32 cellular contexts compared by ENCODE assay signal in genomic region chr10:78553792-78554191, GRCh38.
"Had no signal": no experiment of that assay in that cellular context is flagged by ENCODE, and none has a peak within 500 bp of the region (broad histone marks: within the 10 kb centered on the region; RNA-seq: fewer than 3 reads in every experiment).

No MANE protein-coding gene starts in this region.

- DNase-seq: activated CD4-positive, alpha-beta memory T cell treated with anti-CD3 and anti-CD28 coated beads, Interleukin-2, amount 10 ng/mL, durations not matched to agents 7 days and 5 days; activated CD4-positive, alpha-beta T cell treated with anti-CD3 and anti-CD28 coated beads for 1 hour; activated CD4-positive, alpha-beta T cell treated with anti-CD3 and anti-CD28 coated beads for 4 hours; activated CD4-positive, alpha-beta T cell treated with anti-CD3 and anti-CD28 coated beads, Interleukin-2, amount 10 ng/mL, durations not matched to agents 7 days and 5 days; activated CD4-positive, alpha-beta T cell treated with anti-CD3 and anti-CD28 coated beads, Interleukin-2, amount 50 U/mL, for 4 hours; activated CD8-positive, alpha-beta memory T cell treated with anti-CD3 and anti-CD28 coated beads, Interleukin-2, amount 50 U/mL, for 48 hours; activated effector memory CD4-positive, alpha-beta T cell treated with anti-CD3 and anti-CD28 coated beads, Interleukin-2, amount 50 U/mL, for 16 hours; activated naive CD4-positive, alpha-beta T cell treated with anti-CD3 and anti-CD28 coated beads for 36 hours; activated naive CD8-positive, alpha-beta T cell treated with anti-CD3 and anti-CD28 coated beads for 36 hours; activated naive CD8-positive, alpha-beta T cell treated with anti-CD3 and anti-CD28 coated beads, Interleukin-2, amount 50 U/mL, for 24 hours; activated T-cell treated with anti-CD3 and anti-CD28 coated beads for 4 hours; activated T-cell treated with anti-CD3 and anti-CD28 coated beads, Interleukin-2, amount 50 U/mL, for 4 hours; adrenal gland; dorsolateral prefrontal cortex; effector memory CD4-positive, alpha-beta T cell; erythroblast; foreskin keratinocyte; gastrocnemius medialis; glutamatergic neuron; heart left ventricle; T-cell; T-helper 17 cell had no signal

- H3K27me3 Mint-ChIP-seq: activated naive CD4-positive, alpha-beta T cell treated with anti-CD3 and anti-CD28 coated beads, Interleukin-2, amount 50 U/mL, for 24 hours had no signal

- H3K36me3 Mint-ChIP-seq: activated naive CD4-positive, alpha-beta T cell treated with anti-CD3 and anti-CD28 coated beads, Interleukin-2, amount 50 U/mL, for 24 hours; activated naive CD8-positive, alpha-beta T cell treated with anti-CD3 and anti-CD28 coated beads for 36 hours; brain; T-cell; WTC11 had no signal

- H3K36me3 ChIP-seq: adrenal gland, ascending aorta, esophagus muscularis mucosa, gastrocnemius medialis, heart left ventricle had no signal

- H3K27me3 ChIP-seq: adrenal gland, ascending aorta, dorsolateral prefrontal cortex, esophagus muscularis mucosa, gastrocnemius medialis, heart left ventricle had no signal

- H3K27ac ChIP-seq: foreskin keratinocyte, gastrocnemius medialis had no signal

- ATAC-seq: activated naive CD8-positive, alpha-beta T cell treated with anti-CD3 and anti-CD28 coated beads, Interleukin-2, amount 50 U/mL, for 24 hours; activated T-cell treated with anti-CD3 and anti-CD28 coated beads, Interleukin-2, amount 50 U/mL, for 4 hours; foreskin keratinocyte; gastrocnemius medialis; heart left ventricle; T-cell; T-helper 17 cell; WTC11 had no signal

- H3K4me3 Mint-ChIP-seq: activated CD4-positive, alpha-beta memory T cell treated with anti-CD3 and anti-CD28 coated beads, Interleukin-2, amount 10 ng/mL, durations not matched to agents 7 days and 5 days; activated CD4-positive, alpha-beta T cell treated with anti-CD3 and anti-CD28 coated beads, Interleukin-2, amount 10 ng/mL, durations not matched to agents 7 days and 5 days; activated naive CD4-positive, alpha-beta T cell treated with anti-CD3 and anti-CD28 coated beads for 36 hours; activated naive CD4-positive, alpha-beta T cell treated with anti-CD3 and anti-CD28 coated beads, Interleukin-2, amount 50 U/mL, for 24 hours; activated naive CD8-positive, alpha-beta T cell treated with anti-CD3 and anti-CD28 coated beads for 36 hours; activated naive CD8-positive, alpha-beta T cell treated with anti-CD3 and anti-CD28 coated beads, Interleukin-2, amount 50 U/mL, for 24 hours; activated T-cell treated with anti-CD3 and anti-CD28 coated beads, Interleukin-2, amount 50 U/mL, for 4 hours; activated T-helper 1 cell treated with anti-CD3 and anti-CD28 coated beads, Interleukin-12 subunit alpha, Interleukin-12 subunit beta, Interleukin-2, Interleukin-4 antibody, amounts not matched to agents 30 ng/mL and 10 ng/mL and 1 ng/mL, durations not matched to agents 14 hours and 24 hours and 36 hours; brain; central memory CD8-positive, alpha-beta T cell; dendritic cell treated with granulocyte-macrophage colony-stimulating factor and Interleukin-4, amounts not matched to agents 40 ng/mL and 50 ng/mL, for 4 days; T-cell; T-helper 17 cell; WTC11 had no signal

- H3K4me1 Mint-ChIP-seq: activated CD4-positive, alpha-beta memory T cell treated with anti-CD3 and anti-CD28 coated beads, Interleukin-2, amount 10 ng/mL, durations not matched to agents 7 days and 5 days; activated naive CD4-positive, alpha-beta T cell treated with anti-CD3 and anti-CD28 coated beads, Interleukin-2, amount 50 U/mL, for 24 hours; central memory CD8-positive, alpha-beta T cell; T-helper 17 cell had no signal

- H3K4me1 ChIP-seq: foreskin keratinocyte had no signal

- H3K9me3 ChIP-seq: adrenal gland, ascending aorta, esophagus muscularis mucosa, gastrocnemius medialis had no signal

- H3K27ac Mint-ChIP-seq: activated CD4-positive, alpha-beta memory T cell treated with anti-CD3 and anti-CD28 coated beads, Interleukin-2, amount 10 ng/mL, durations not matched to agents 7 days and 5 days; activated CD4-positive, alpha-beta T cell treated with anti-CD3 and anti-CD28 coated beads, Interleukin-2, amount 10 ng/mL, durations not matched to agents 7 days and 5 days; activated naive CD4-positive, alpha-beta T cell treated with anti-CD3 and anti-CD28 coated beads for 36 hours; activated naive CD4-positive, alpha-beta T cell treated with anti-CD3 and anti-CD28 coated beads, Interleukin-2, amount 50 U/mL, for 24 hours; activated naive CD8-positive, alpha-beta T cell treated with anti-CD3 and anti-CD28 coated beads for 36 hours; activated naive CD8-positive, alpha-beta T cell treated with anti-CD3 and anti-CD28 coated beads, Interleukin-2, amount 50 U/mL, for 24 hours; activated T-helper 1 cell treated with anti-CD3 and anti-CD28 coated beads, Interleukin-12 subunit alpha, Interleukin-12 subunit beta, Interleukin-2, Interleukin-4 antibody, amounts not matched to agents 30 ng/mL and 10 ng/mL and 1 ng/mL, durations not matched to agents 14 hours and 24 hours and 36 hours; activated T-helper 2 cell treated with anti-CD3 and anti-CD28 coated beads, Interferon-gamma antibody, Interleukin-2, Interleukin-4, amounts not matched to agents 10 μg/mL and 5 μg/mL and 100 μg/mL, durations not matched to agents 14 hours and 24 hours and 36 hours; dendritic cell treated with granulocyte-macrophage colony-stimulating factor and Interleukin-4, amounts not matched to agents 40 ng/mL and 50 ng/mL, for 4 days; T-cell; T-helper 17 cell; WTC11 had no signal

- H3K4me3 ChIP-seq: adrenal gland, ascending aorta, coronary artery, dorsolateral prefrontal cortex, esophagus muscularis mucosa, gastrocnemius medialis, heart left ventricle had no signal

- H3K9me3 Mint-ChIP-seq: activated CD4-positive, alpha-beta memory T cell treated with anti-CD3 and anti-CD28 coated beads, Interleukin-2, amount 10 ng/mL, durations not matched to agents 7 days and 5 days; activated naive CD4-positive, alpha-beta T cell treated with anti-CD3 and anti-CD28 coated beads, Interleukin-2, amount 50 U/mL, for 24 hours; activated naive CD8-positive, alpha-beta T cell treated with anti-CD3 and anti-CD28 coated beads, Interleukin-2, amount 50 U/mL, for 24 hours; central memory CD8-positive, alpha-beta T cell had no signal
